In the genomic region with DNA sequence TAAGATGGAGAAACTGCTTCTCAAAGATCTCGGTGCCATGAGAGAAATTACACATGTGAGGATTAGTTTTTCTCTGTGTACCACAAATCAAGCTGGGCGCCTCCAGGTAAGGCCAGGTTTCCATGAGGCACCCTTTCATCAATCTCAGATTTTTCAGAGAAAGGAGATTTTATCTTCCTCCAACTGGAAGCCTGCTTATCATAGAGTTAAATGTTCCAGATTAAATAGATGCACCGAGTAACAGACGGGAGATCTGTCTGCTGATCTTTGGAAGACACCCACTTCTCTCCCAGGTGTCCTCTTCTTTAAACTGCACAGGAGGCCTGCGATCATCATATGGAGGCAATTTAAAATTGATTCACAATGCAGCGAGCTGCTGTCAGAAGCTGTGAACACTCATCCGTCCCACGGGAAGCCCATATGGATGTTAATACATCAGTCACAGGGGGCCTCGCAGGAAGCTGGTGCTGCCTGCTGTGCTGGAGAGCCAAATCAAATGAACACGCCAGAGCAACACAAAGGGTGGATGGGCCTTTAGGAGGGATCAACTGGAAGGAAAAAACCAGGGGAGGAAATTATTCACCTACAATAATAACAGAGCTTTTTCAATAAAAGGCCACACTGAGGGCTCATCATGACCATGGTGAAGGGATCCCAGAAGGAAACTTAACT, we compare ENCODE assay signal across 12 cellular contexts.
DNase-seq lines count a peak whose midpoint lies in the region; ATAC-seq and TF ChIP-seq lines count a peak whose summit lies in the region.
"Had no signal": no experiment of that assay in that cellular context is flagged by ENCODE, and none has a peak within 500 bp of the region (broad histone marks: within the 10 kb centered on the region; RNA-seq: fewer than 3 reads in every experiment).

No MANE protein-coding gene starts in this region.

- peaks cover 78% of the 10 kb centered on the region for H3K4me1 ChIP-seq in GM23338 (ENCODE audit: insufficient read depth)
- peaks cover 3 to 28% of the 10 kb centered on the region in 2 donors for H3K4me1 ChIP-seq in thyroid gland

- H3K4me1 Mint-ChIP-seq in GM23338: peaks cover 80% of the 10 kb centered on the region
- peaks cover 35% of the 10 kb centered on the region for H3K4me1 Mint-ChIP-seq in neural crest cell

- peak overlapping the region; percentile 61 for H3K27ac Mint-ChIP-seq in GM23338
- H3K27ac Mint-ChIP-seq in neural crest cell (ENCODE audit: unreplicated experiment): peak overlapping the region; percentile 1

- H3F3A ChIP-seq in GM23338 (replicated peaks; ENCODE audit: low read depth): no peaks in the 10 kb centered on the region

- H3K27ac ChIP-seq in GM23338 (ENCODE audit: low read depth) (peak overlapping the region; percentile 89), thyroid gland (no peak overlapping the region)

- TF ChIP-seq CTCF in GM23338 (conservative IDR thresholded peaks at IDR 0.05; ENCODE audit: low read depth in 2 of 2): no peak
- no peak for TF ChIP-seq CTCF in neural crest cell (conservative IDR thresholded peaks at IDR 0.05)
- no peak for TF ChIP-seq CTCF in thyroid gland (IDR thresholded peaks at IDR 0.05)
- no peak for TF ChIP-seq CTCF in omental fat pad (IDR thresholded peaks at IDR 0.05)

- 0 out of 2 replicates have a peak overlapping the region, but pooled peaks have one; percentile 4 for H3K4me3 ChIP-seq in GM23338
- no peak overlapping the region for H3K4me3 ChIP-seq in thyroid gland (replicated peaks in 1 of 3)

- H2AFZ ChIP-seq in GM23338: no peak overlapping the region

- H3K9me3 Mint-ChIP-seq in GM23338: no peaks in the 10 kb centered on the region
- no peaks in the 10 kb centered on the region for H3K9me3 Mint-ChIP-seq in neural crest cell

- DNase-seq in GM23338 (ENCODE audit: low spot score) (peak; percentile 70), NCI-H2081 (lab: John Stamatoyannopoulos, UW) (peak; percentile 86 to 95), dermis blood vessel endothelial cell (peak; percentile 95), neural crest cell (ENCODE audit: low read depth, low spot score) (no peak), thyroid gland (no peak), omental fat pad (ENCODE audit: low spot score) (no peak), mesenteric fat pad (ENCODE audit: low spot score) (no peak)
- DNase-seq: activated CD4-positive, alpha-beta T cell treated with anti-CD3 and anti-CD28 coated beads, Interleukin-2, amount 50 U/mL, for 1 hour; Karpas-422; nucleus accumbens; stimulated activated CD4-positive, alpha-beta T cell treated with anti-CD3 and anti-CD28 coated beads, Interleukin-2, amount 100 ng/mL, for 24 hours had no signal

- peaks cover 6% of the 10 kb centered on the region for H4K20me1 ChIP-seq in GM23338 (replicated peaks; ENCODE audit: insufficient read depth)

- peaks cover 5% of the 10 kb centered on the region; the same call in 1 of the 2 replicates for H3K9me2 ChIP-seq in GM23338 (ENCODE audit: insufficient read depth)

- TF ChIP-seq POLR2A in thyroid gland (IDR thresholded peaks at IDR 0.05): no peak

- peak overlapping the region; percentile 51 for H3K4me3 Mint-ChIP-seq in GM23338
- peak overlapping the region; percentile 2 for H3K4me3 Mint-ChIP-seq in neural crest cell

- H3K9me3 ChIP-seq in thyroid gland: no peaks in the 10 kb centered on the region

- peaks cover 42% of the 10 kb centered on the region for H3K79me2 ChIP-seq in GM23338 (replicated peaks; ENCODE audit: insufficient read depth)

- 82 to 85% methylated on average over 10 of the region's 10 CpGs for WGBS in thyroid gland, 2 donors

- H3K27me3 Mint-ChIP-seq in GM23338 (ENCODE audit: insufficient read depth, low read depth, poor library complexity) (no peaks in the 10 kb centered on the region), neural crest cell (ENCODE audit: low read depth) (no peaks in the 10 kb centered on the region)

- H3K27me3 ChIP-seq in GM23338 (ENCODE audit: insufficient read depth): no peaks in the 10 kb centered on the region
- no peaks in the 10 kb centered on the region for H3K27me3 ChIP-seq in thyroid gland

- ATAC-seq in GM23338 (peak; percentile 87), GM18861 (IDR thresholded peaks at IDR 0.05; ENCODE audit: unreplicated experiment) (no peak), omental fat pad (ENCODE audit: low FRiP score) (no peak)

- H3K4me2 ChIP-seq in GM23338: peak overlapping the region; percentile 42

- intact Hi-C loops in thyroid gland (cut with DNase I): loop anchor here (10.0 kb wide), 1 partner anchor 89 kb away; a partner anchor contains a TSS

- H3K36me3 Mint-ChIP-seq in GM23338 (ENCODE audit: low read depth) (peaks cover 78% of the 10 kb centered on the region), neural crest cell (ENCODE audit: low read depth) (peaks cover 36% of the 10 kb centered on the region)

- H3K36me3 ChIP-seq in GM23338 (ENCODE audit: insufficient read depth) (peaks cover 19% of the 10 kb centered on the region; the same call in 1 of the 2 replicates), thyroid gland (no peaks in the 10 kb centered on the region)

TF ChIP-seq in GM23338, 12 proteins besides CTCF, POLR2A, EP300 and RAD21 (continues in another document):
- TF ChIP-seq CREB1 (CRISPR knock-in tag; IDR thresholded peaks at IDR 0.05; ENCODE audit: low read depth) (peak; percentile 58), ZNF114 (CRISPR knock-in tag; IDR thresholded peaks at IDR 0.05) (0 out of 2 replicates have a peak, but pooled peaks have one; percentile 15)
- TF ChIP-seq, protein P1, sequence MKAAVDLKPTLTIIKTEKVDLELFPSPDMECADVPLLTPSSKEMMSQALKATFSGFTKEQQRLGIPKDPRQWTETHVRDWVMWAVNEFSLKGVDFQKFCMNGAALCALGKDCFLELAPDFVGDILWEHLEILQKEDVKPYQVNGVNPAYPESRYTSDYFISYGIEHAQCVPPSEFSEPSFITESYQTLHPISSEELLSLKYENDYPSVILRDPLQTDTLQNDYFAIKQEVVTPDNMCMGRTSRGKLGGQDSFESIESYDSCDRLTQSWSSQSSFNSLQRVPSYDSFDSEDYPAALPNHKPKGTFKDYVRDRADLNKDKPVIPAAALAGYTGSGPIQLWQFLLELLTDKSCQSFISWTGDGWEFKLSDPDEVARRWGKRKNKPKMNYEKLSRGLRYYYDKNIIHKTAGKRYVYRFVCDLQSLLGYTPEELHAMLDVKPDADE (IDR thresholded peaks at IDR 0.05): no peak
- TF ChIP-seq, protein P2, sequence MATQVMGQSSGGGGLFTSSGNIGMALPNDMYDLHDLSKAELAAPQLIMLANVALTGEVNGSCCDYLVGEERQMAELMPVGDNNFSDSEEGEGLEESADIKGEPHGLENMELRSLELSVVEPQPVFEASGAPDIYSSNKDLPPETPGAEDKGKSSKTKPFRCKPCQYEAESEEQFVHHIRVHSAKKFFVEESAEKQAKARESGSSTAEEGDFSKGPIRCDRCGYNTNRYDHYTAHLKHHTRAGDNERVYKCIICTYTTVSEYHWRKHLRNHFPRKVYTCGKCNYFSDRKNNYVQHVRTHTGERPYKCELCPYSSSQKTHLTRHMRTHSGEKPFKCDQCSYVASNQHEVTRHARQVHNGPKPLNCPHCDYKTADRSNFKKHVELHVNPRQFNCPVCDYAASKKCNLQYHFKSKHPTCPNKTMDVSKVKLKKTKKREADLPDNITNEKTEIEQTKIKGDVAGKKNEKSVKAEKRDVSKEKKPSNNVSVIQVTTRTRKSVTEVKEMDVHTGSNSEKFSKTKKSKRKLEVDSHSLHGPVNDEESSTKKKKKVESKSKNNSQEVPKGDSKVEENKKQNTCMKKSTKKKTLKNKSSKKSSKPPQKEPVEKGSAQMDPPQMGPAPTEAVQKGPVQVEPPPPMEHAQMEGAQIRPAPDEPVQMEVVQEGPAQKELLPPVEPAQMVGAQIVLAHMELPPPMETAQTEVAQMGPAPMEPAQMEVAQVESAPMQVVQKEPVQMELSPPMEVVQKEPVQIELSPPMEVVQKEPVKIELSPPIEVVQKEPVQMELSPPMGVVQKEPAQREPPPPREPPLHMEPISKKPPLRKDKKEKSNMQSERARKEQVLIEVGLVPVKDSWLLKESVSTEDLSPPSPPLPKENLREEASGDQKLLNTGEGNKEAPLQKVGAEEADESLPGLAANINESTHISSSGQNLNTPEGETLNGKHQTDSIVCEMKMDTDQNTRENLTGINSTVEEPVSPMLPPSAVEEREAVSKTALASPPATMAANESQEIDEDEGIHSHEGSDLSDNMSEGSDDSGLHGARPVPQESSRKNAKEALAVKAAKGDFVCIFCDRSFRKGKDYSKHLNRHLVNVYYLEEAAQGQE (IDR thresholded peaks at IDR 0.05; ENCODE audit: unreplicated experiment): no peak

Comparison
In these comparisons a context has a peak if more than half of its experiments do, and no peak if none do; other contexts are left out.
1. DNase-seq: peak in GM23338 (single experiment), NCI-H2081 (2 of 2) and dermis blood vessel endothelial cell (single experiment); none in neural crest cell (single experiment), thyroid gland (0 of 2), omental fat pad (single experiment) and mesenteric fat pad (single experiment).